ENCODE assay signal across 23 cellular contexts in the genomic region with DNA sequence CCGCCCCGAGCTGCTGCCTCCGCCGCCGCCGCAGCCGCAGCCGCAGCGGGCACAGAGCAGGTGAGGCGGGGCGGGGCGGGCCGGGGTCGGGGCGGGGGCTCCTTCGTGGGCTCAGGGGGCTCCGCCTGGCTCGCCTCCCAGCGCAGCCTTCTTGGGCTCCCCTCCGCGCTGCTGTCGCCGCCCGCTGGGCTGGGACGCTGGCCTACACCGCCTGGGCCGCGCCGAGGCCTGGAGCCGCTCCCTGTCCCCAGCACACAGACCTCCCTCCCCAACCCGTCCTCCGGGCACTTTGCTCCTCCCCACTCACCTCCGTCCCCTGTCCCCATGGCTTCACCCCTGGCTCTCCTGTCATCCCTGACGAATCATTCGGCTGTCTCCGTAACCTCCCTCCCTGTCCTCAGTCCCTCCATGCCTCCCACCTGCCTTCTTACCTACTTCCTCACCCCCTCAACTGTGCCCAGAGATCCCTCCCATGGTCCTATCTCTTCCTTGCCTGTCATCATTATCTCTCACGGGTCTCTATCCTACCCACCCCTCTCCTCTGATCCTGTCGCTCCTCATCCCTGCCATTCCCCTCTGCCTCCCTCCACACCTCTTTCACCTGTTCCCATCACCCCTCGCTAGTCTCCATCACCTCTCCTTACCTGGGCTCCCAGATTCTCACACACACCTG. TPM values are rescaled to one million over a fixed set of nuclear protein-coding genes. Genes with fewer than 3 reads are reported as not detected.
DNase-seq lines count a peak whose midpoint lies in the region; ATAC-seq and TF ChIP-seq lines count a peak whose summit lies in the region.
"Had no signal": no experiment of that assay in that cellular context is flagged by ENCODE, and none has a peak within 500 bp of the region (broad histone marks: within the 10 kb centered on the region; RNA-seq: fewer than 3 reads in every experiment).

No MANE protein-coding gene starts in this region.

- no peak overlapping the region for H2AFZ ChIP-seq in neural cell (ENCODE audit: low read depth, low read length)

- DNase-seq in DMS53 (lab: John Stamatoyannopoulos, UW) (peak; percentile 47), DMS53 treated with DMSO at 0.1 percent for 48 hours (lab: John Stamatoyannopoulos, UW; ENCODE audit: unreplicated experiment) (no peak), H7 (peak; percentile 86), H4 (ENCODE audit: low spot score) (no peak), osteocyte (ENCODE audit: extremely low spot score, unreplicated experiment) (no peak)
- DNase-seq: activated B cell treated with CpG ODN at 0.5 μM for 24 hours; activated naive CD4-positive, alpha-beta T cell treated with anti-CD3 and anti-CD28 coated beads for 36 hours; DMS 273 treated with DMSO at 0.1 percent for 48 hours; GDM1; NCI-H2081 treated with DMSO at 0.1 percent for 48 hours; ovary; tibial artery had no signal

- H3K36me3 ChIP-seq in H7 (replicated peaks; ENCODE audit: control insufficient read depth, insufficient read depth, low read length), result no peaks in the 10 kb centered on the region
- H3K36me3 ChIP-seq in ectodermal cell (ENCODE audit: control insufficient read depth, insufficient read depth, low read length), result no peaks in the 10 kb centered on the region
- no peaks in the 10 kb centered on the region for H3K36me3 ChIP-seq in neural cell (ENCODE audit: insufficient read depth, low read length)
- H3K36me3 ChIP-seq: ovary, tibial artery had no signal

- H4K20me1 ChIP-seq in neural cell (ENCODE audit: insufficient read depth), result no peaks in the 10 kb centered on the region

- peaks cover 5% of the 10 kb centered on the region for H3K36me3 Mint-ChIP-seq in osteocyte (ENCODE audit: unreplicated experiment)

- peaks cover 10% of the 10 kb centered on the region for H3K4me1 Mint-ChIP-seq in osteocyte (ENCODE audit: unreplicated experiment)

- H3K27me3 ChIP-seq in H7 (ENCODE audit: control insufficient read depth, insufficient read depth, low read length) (peaks cover 64% of the 10 kb centered on the region), ectodermal cell (ENCODE audit: control insufficient read depth, insufficient read depth, low read length, poor library complexity, severe bottlenecking) (peaks cover 74% of the 10 kb centered on the region), neural cell (ENCODE audit: insufficient read depth, low read depth, low read length) (no peaks in the 10 kb centered on the region)
- H3K27me3 ChIP-seq: ovary had no signal

- H3F3A ChIP-seq in neural cell (ENCODE audit: insufficient read depth, low read length, poor library complexity, severe bottlenecking), result no peaks in the 10 kb centered on the region

- peaks cover 10% of the 10 kb centered on the region for H3K4me1 ChIP-seq in ectodermal cell (ENCODE audit: control insufficient read depth, insufficient read depth, low read length)

- TF ChIP-seq CTCF in neural cell (IDR thresholded peaks at IDR 0.05; ENCODE audit: poor library complexity, severe bottlenecking) (no peak), osteocyte (IDR thresholded peaks at IDR 0.05) (no peak)

- H3K4me3 ChIP-seq in H7 (ENCODE audit: insufficient read depth, low read depth, low read length), result peak overlapping the region; percentile 23; the same call in 1 of the 2 replicates
- H3K4me3 ChIP-seq in ectodermal cell (ENCODE audit: insufficient read depth, low read depth, low read length), result peak overlapping the region; percentile 26
- peak overlapping the region; percentile 75 for H3K4me3 ChIP-seq in neural cell (ENCODE audit: low read length)
- H3K4me3 ChIP-seq: lung, ovary, tibial artery had no signal

- peaks cover 19% of the 10 kb centered on the region for H3K79me2 ChIP-seq in neural cell (replicated peaks; ENCODE audit: insufficient read depth, low read length)

- H3K27ac Mint-ChIP-seq in osteocyte (ENCODE audit: unreplicated experiment), result no peak overlapping the region
- H3K27ac Mint-ChIP-seq: activated B cell treated with CpG ODN at 0.5 μM for 24 hours; activated CD4-positive, alpha-beta memory T cell treated with anti-CD3 and anti-CD28 coated beads for 36 hours; activated naive CD4-positive, alpha-beta T cell treated with anti-CD3 and anti-CD28 coated beads for 36 hours; T-helper 2 cell treated with Interferon-gamma antibody and Interleukin-4, amounts not matched to agents 5 μg/mL and 100 μg/mL, for 36 hours had no signal

- WGBS in ectodermal cell, 2 experiments, result 9% methylated on average over 39 of the region's 39 CpGs

- H3K9me3 Mint-ChIP-seq in osteocyte (ENCODE audit: unreplicated experiment), result peaks cover 9% of the 10 kb centered on the region
- H3K9me3 Mint-ChIP-seq: central memory CD8-positive, alpha-beta T cell had no signal

- H3K27me3 Mint-ChIP-seq in osteocyte (ENCODE audit: unreplicated experiment), result peaks cover 11% of the 10 kb centered on the region

- no peaks in the 10 kb centered on the region for H3K9me2 ChIP-seq in neural cell (ENCODE audit: insufficient read depth, low read length)

- H3K9me3 ChIP-seq in ectodermal cell (ENCODE audit: control insufficient read depth, low read length), result no peaks in the 10 kb centered on the region
- H3K9me3 ChIP-seq in neural cell (ENCODE audit: low read length), result no peaks in the 10 kb centered on the region
- H3K9me3 ChIP-seq: ovary, tibial artery had no signal

- peak overlapping the region; percentile 93 for H3K9ac ChIP-seq in neural cell (ENCODE audit: low read length)

- H3K4me3 Mint-ChIP-seq in osteocyte (ENCODE audit: unreplicated experiment), result no peak overlapping the region
- H3K4me3 Mint-ChIP-seq: activated B cell treated with CpG ODN at 0.5 μM for 24 hours; activated CD4-positive, alpha-beta memory T cell treated with anti-CD3 and anti-CD28 coated beads for 36 hours; activated naive CD4-positive, alpha-beta T cell treated with anti-CD3 and anti-CD28 coated beads for 36 hours; central memory CD8-positive, alpha-beta T cell; T-helper 2 cell treated with Interferon-gamma antibody and Interleukin-4, amounts not matched to agents 5 μg/mL and 100 μg/mL, for 36 hours had no signal

- TF ChIP-seq RAD21 in neural cell (conservative IDR thresholded peaks at IDR 0.05), result no peak

- no peak for TF ChIP-seq EP300 in neural cell (conservative IDR thresholded peaks at IDR 0.05; ENCODE audit: poor library complexity, severe bottlenecking)

- H3K27ac ChIP-seq in ectodermal cell (ENCODE audit: insufficient read depth, low read depth, low read length, poor library complexity, severe bottlenecking) (no peak overlapping the region), neural cell (ENCODE audit: low read length) (peak overlapping the region; percentile 59)
- H3K27ac ChIP-seq: 22Rv1, HL-60, ovary, tibial artery had no signal

- no peak for ATAC-seq in HG03280 (IDR thresholded peaks at IDR 0.05; ENCODE audit: unreplicated experiment)

- H3K4me2 ChIP-seq in neural cell (ENCODE audit: low read length), result peak overlapping the region; percentile 89

TF ChIP-seq in neural cell, 6 proteins besides CTCF, POLR2A, EP300 and RAD21:
- TF ChIP-seq POLR2AphosphoS5 (IDR thresholded peaks at IDR 0.05), result no peak

RNA-seq across cellular contexts. Expression of a gene that starts 0.5 kb away (rescaled TPM):
- not detected in 2 replicates for total RNA-seq in H7 (2014; rRNA removed; shearing (Covaris generic))
- 1.5 TPM for polyA plus RNA-seq in ectodermal cell (2013, experiment 1 of 4)
- 2.3 TPM for polyA plus RNA-seq in ectodermal cell (2013, experiment 2 of 4)
- 1.7 TPM for polyA plus RNA-seq in ectodermal cell (2013, experiment 3 of 4)
- polyA plus RNA-seq in ectodermal cell (2013, experiment 4 of 4), result 1.7 TPM
- 4.2 and 6.8 TPM in 2 replicates for polyA plus RNA-seq in neural cell
- polyA minus RNA-seq in neural cell, result 25.0 and 25.8 TPM in 2 replicates
- not detected in 2 replicates for total RNA-seq in H4 (2014; rRNA removed; shearing (Covaris generic))
- total RNA-seq in osteocyte, result 0.05 and 0.08 TPM in 2 replicates
- polyA plus RNA-seq: BJ, fibroblast of lung had no signal

RNA-seq across cellular contexts. Expression of a gene that starts 14.5 kb away (rescaled TPM):
- 73.6 and 85.3 TPM in 2 replicates for total RNA-seq in H7 (2014; rRNA removed; shearing (Covaris generic))
- 76.0 TPM for polyA plus RNA-seq in ectodermal cell (2013, experiment 1 of 4)
- polyA plus RNA-seq in ectodermal cell (2013, experiment 2 of 4), result 63.7 TPM
- 77.6 TPM for polyA plus RNA-seq in ectodermal cell (2013, experiment 3 of 4)
- 92.0 TPM for polyA plus RNA-seq in ectodermal cell (2013, experiment 4 of 4)
- polyA plus RNA-seq in neural cell, result 48.3 and 65.5 TPM in 2 replicates
- 7.4 and 8.8 TPM in 2 replicates for polyA minus RNA-seq in neural cell
- total RNA-seq in H4 (2014; rRNA removed; shearing (Covaris generic)), result 110 and 147 TPM in 2 replicates
- total RNA-seq in osteocyte, result 27.2 and 35.6 TPM in 2 replicates

RNA-seq across cellular contexts. Expression of a gene that starts 54.3 kb away (rescaled TPM):
- total RNA-seq in H7 (2014; rRNA removed; shearing (Covaris generic)), result not detected in 2 replicates
- not detected for polyA plus RNA-seq in ectodermal cell (2013, experiment 1 of 4)
- not detected for polyA plus RNA-seq in ectodermal cell (2013, experiment 2 of 4)
- not detected for polyA plus RNA-seq in ectodermal cell (2013, experiment 3 of 4)
- not detected for polyA plus RNA-seq in ectodermal cell (2013, experiment 4 of 4)
- polyA plus RNA-seq in neural cell, result 2.3 and 2.4 TPM in 2 replicates
- polyA minus RNA-seq in neural cell, result 0.46 and 0.49 TPM in 2 replicates
- not detected in 2 replicates for total RNA-seq in H4 (2014; rRNA removed; shearing (Covaris generic))
- total RNA-seq in osteocyte, result not detected in 2 replicates
- total RNA-seq: activated B cell treated with CpG ODN at 0.5 μM for 24 hours; activated CD4-positive, alpha-beta memory T cell treated with anti-CD3 and anti-CD28 coated beads for 36 hours; activated naive CD4-positive, alpha-beta T cell treated with anti-CD3 and anti-CD28 coated beads for 36 hours; fibroblast of lung; lung had no signal
- polyA plus RNA-seq: BJ, fibroblast of lung, lung, ovary had no signal

Comparison
In these comparisons a context has a peak if more than half of its experiments do, and no peak if none do; other contexts are left out.
1. DNase-seq: peak in DMS53 (single experiment) and H7 (single experiment); none in DMS53 treated with DMSO at 0.1 percent for 48 hours (single experiment), H4 (single experiment) and osteocyte (single experiment).
2. H3K4me3 ChIP-seq: peak in every context shown above with its lines; median percentile 75 in neural cell; 26 in ectodermal cell; 23 in H7.